Comparison of ENCODE assay signal across 1 cellular context in the genomic region with DNA sequence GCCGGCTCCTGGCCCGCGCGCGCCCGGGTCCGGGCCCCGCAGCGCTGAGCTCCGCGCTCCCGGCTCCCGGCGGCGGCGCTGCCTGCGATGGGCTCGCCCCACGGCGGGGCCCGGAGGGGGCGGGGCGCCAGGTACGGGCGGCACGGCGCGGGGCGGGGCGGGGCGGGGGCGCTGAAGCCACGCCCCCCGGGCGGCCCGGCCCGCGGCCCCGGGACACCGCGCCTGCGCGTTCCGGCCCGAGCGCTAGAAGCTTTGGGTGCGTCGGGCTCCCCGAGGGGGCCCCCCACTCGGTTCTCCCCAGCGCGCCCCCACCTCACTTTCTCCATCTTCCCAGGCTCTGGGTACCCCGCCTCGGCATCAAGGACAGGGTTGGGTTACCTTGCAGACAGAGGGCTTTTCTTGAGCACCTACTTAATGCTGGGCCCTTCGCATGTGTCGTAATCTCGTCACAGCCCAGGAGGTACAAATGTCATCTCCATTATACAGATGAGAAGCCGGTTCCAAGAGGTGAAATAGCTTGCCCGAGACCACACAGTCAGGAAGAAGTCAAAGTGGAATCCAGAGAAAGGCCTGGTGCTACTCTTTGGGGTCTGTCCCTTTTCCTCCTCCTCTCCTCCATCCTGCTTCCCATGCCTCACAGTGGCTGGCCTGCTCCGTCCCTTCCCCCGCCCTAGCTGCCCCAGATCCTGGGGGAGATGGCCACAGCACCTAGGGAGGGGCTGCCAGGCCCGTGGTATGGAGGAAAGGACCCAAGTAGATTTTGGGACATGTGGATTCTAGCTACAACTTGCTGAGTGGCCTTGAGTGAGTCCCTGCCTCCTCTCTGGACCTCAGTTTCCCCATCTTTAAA.
TF ChIP-seq lines count a peak whose summit lies in the region.

No MANE protein-coding gene starts in this region.

TF ChIP-seq in IMR-90, 13 proteins besides CTCF, POLR2A, EP300 and RAD21 (continued from another document):
- TF ChIP-seq CEBPB (IDR thresholded peaks at IDR 0.05; ENCODE audit: low read depth, low read length) = peak; percentile 41; the same call in 1 of the 2 replicates
- TF ChIP-seq, protein P1, sequence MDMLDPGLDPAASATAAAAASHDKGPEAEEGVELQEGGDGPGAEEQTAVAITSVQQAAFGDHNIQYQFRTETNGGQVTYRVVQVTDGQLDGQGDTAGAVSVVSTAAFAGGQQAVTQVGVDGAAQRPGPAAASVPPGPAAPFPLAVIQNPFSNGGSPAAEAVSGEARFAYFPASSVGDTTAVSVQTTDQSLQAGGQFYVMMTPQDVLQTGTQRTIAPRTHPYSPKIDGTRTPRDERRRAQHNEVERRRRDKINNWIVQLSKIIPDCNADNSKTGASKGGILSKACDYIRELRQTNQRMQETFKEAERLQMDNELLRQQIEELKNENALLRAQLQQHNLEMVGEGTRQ (IDR thresholded peaks at IDR 0.05; ENCODE audit: low read depth, low read length) = no peak
- TF ChIP-seq MAFK (IDR thresholded peaks at IDR 0.05; ENCODE audit: low read depth, low read length) = no peak
- TF ChIP-seq RFX5 (IDR thresholded peaks at IDR 0.05; ENCODE audit: low read depth, low read length) = no peak
- TF ChIP-seq, protein P2, sequence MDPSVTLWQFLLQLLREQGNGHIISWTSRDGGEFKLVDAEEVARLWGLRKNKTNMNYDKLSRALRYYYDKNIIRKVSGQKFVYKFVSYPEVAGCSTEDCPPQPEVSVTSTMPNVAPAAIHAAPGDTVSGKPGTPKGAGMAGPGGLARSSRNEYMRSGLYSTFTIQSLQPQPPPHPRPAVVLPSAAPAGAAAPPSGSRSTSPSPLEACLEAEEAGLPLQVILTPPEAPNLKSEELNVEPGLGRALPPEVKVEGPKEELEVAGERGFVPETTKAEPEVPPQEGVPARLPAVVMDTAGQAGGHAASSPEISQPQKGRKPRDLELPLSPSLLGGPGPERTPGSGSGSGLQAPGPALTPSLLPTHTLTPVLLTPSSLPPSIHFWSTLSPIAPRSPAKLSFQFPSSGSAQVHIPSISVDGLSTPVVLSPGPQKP (IDR thresholded peaks at IDR 0.05; ENCODE audit: borderline replicate concordance, low read depth, low read length) = no peak
- TF ChIP-seq NFE2L2 (IDR thresholded peaks at IDR 0.05; ENCODE audit: low read depth, low read length) = no peak
- TF ChIP-seq BHLHE40 (IDR thresholded peaks at IDR 0.05; ENCODE audit: low read depth, low read length) = no peak
- TF ChIP-seq RCOR1 (IDR thresholded peaks at IDR 0.05; ENCODE audit: insufficient replicate concordance, low read length) = no peak
- no peak for TF ChIP-seq CHD1 (IDR thresholded peaks at IDR 0.05; ENCODE audit: low read depth, low read length)
- no peak for TF ChIP-seq MXI1 (IDR thresholded peaks at IDR 0.05; ENCODE audit: borderline replicate concordance, low read depth, low read length)
TF ChIP-seq in IMR-90: peak in this region for 2.
